Comparison of ENCODE assay signal across 7 cellular contexts in the genomic region with DNA sequence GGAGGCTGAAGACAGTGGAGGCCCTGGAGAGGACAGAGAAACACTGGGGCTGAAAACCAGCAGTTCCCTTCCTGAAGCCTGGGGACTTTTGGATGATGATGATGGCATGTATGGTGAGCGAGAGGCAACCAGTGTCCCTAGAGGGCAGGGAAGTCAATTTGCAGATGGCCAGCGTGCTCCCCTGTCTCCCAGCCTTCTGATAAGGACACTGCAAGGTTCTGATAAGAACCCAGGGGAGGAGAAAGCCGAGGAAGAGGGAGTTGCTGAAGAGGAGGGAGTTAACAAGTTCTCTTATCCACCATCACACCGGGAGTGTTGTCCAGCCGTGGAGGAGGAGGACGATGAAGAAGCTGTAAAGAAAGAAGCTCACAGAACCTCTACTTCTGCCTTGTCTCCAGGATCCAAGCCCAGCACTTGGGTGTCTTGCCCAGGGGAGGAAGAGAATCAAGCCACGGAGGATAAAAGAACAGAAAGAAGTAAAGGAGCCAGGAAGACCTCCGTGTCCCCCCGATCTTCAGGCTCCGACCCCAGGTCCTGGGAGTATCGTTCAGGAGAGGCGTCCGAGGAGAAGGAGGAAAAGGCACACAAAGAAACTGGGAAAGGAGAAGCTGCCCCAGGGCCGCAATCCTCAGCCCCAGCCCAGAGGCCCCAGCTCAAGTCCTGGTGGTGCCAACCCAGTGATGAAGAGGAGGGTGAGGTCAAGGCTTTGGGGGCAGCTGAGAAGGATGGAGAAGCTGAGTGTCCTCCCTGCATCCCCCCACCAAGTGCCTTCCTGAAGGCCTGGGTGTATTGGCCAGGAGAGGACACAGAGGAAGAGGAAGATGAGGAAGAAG. TPM values are rescaled to one million over a fixed set of nuclear protein-coding genes. Genes with fewer than 3 reads are reported as not detected.
DNase-seq lines count a peak whose midpoint lies in the region; ATAC-seq, FAIRE-seq and TF ChIP-seq lines count a peak whose summit lies in the region.
"Had no signal": no experiment of that assay in that cellular context is flagged by ENCODE, and none has a peak within 500 bp of the region (broad histone marks: within the 10 kb centered on the region; RNA-seq: fewer than 3 reads in every experiment).

No MANE protein-coding gene starts in this region.

- ATAC-seq in pancreas (no peak), GM19467 (IDR thresholded peaks at IDR 0.05; ENCODE audit: unreplicated experiment) (no peak), GM21390 (IDR thresholded peaks at IDR 0.05; ENCODE audit: unreplicated experiment) (no peak)

- peak overlapping the region; percentile 75 for H3K4me3 ChIP-seq in NT2/D1 (ENCODE audit: insufficient read length, low read depth)
- peak overlapping the region; percentile 76 to 87 (median 83) for H3K4me3 ChIP-seq in pancreas

- intact Hi-C loops in pancreas (cut with DNase I): loop anchor here in 1 of 3 donors (10.0 kb wide), 1 partner anchor 91 kb away; the partner anchor contains the start of gene FTL

- 56 to 62% methylated on average over 14 of the region's 14 CpGs for WGBS in pancreas, 2 donors

- H3K9me3 ChIP-seq in NT2/D1 (ENCODE audit: insufficient read depth, low read length) (no peaks in the 10 kb centered on the region), pancreas (no peaks in the 10 kb centered on the region)

- DNase-seq in NT2/D1 (ENCODE audit: low read depth, low spot score): no peak
- peak; percentile 39 for DNase-seq in dermis blood vessel endothelial cell
- DNase-seq in pancreas: peak in 2 of 6 donors; percentile 35 to 36
- no peak for DNase-seq in cerebellar nuclear complex (lab: John Stamatoyannopoulos, UW)

- FAIRE-seq in pancreas (lab: Jason Lieb, UNC): no peak
- FAIRE-seq: colon had no signal

- H3K36me3 ChIP-seq in NT2/D1 (ENCODE audit: insufficient read depth, insufficient read length, low read length) (peaks cover 20% of the 10 kb centered on the region), pancreas (no peaks in the 10 kb centered on the region)

- H3K4me1 ChIP-seq in NT2/D1 (ENCODE audit: insufficient read depth, insufficient read length) (no peaks in the 10 kb centered on the region), pancreas (peaks cover 0 to 25% (median 5%) of the 10 kb centered on the region in 3 donors)

- peak overlapping the region; percentile 56 for H3K9ac ChIP-seq in NT2/D1 (ENCODE audit: insufficient read length, low read depth)

- H3K27ac ChIP-seq in pancreas: peak overlapping the region; percentile 94 to 100 (median 98)

- H3K27me3 ChIP-seq in NT2/D1 (ENCODE audit: insufficient read depth, insufficient read length) (no peaks in the 10 kb centered on the region), pancreas (no peaks in the 10 kb centered on the region)

- no peak for TF ChIP-seq CTCF in pancreas (IDR thresholded peaks at IDR 0.05)

RNA-seq across cellular contexts. Expression of gene PPP1R15A, which starts 1.5 kb away (rescaled TPM):
- 39.2 and 59.6 TPM in 2 replicates for total RNA-seq in dermis blood vessel endothelial cell
- total RNA-seq in pancreas: 10 to 100 TPM in 5 of 6 donors, 1 to 10 TPM in 1; 8.1 to 20.6 (median 12.4) TPM
- 10 to 100 TPM; 28.2 to 53.2 TPM for polyA plus RNA-seq in pancreas

RNA-seq across cellular contexts. Expression of gene PLEKHA4, which starts 5.3 kb away (rescaled TPM):
- 2.6 and 6.5 TPM in 2 replicates for total RNA-seq in dermis blood vessel endothelial cell
- 10 to 100 TPM in 2 of 6 donors, 1 to 10 TPM in 4; 5.9 to 19.7 (median 8.7) TPM for total RNA-seq in pancreas
- polyA plus RNA-seq in pancreas: 10 to 100 TPM; 18.2 to 28.3 TPM

RNA-seq across cellular contexts. Expression of gene TULP2, which starts 24.9 kb away (rescaled TPM):
- total RNA-seq in dermis blood vessel endothelial cell (0.34 TPM in 1 of 2 replicates, not detected in the other), pancreas (under 1 TPM in 1 of 6 donors, not detected in 5; 0.35 TPM)
- polyA plus RNA-seq in pancreas: not detected

RNA-seq across cellular contexts. Expression of gene NUCB1, which starts 26.4 kb away (rescaled TPM):
- total RNA-seq in dermis blood vessel endothelial cell (167 and 333 TPM in 2 replicates), pancreas (100 to 1,000 TPM in 2 of 6 donors, 10 to 100 TPM in 4; 60.9 to 136 (median 79.8) TPM)
- polyA plus RNA-seq in pancreas: 100 to 1,000 TPM; 103 to 118 TPM

RNA-seq across cellular contexts. Expression of gene HSD17B14, which starts 37.4 kb away (rescaled TPM):
- total RNA-seq in dermis blood vessel endothelial cell (1.5 and 8.0 TPM in 2 replicates), pancreas (1 to 10 TPM in 4 of 6 donors, under 1 TPM in 2; 0.69 to 4.0 (median 1.7) TPM)
- polyA plus RNA-seq in pancreas: 10 to 100 TPM in 1 of 2 donors, 1 to 10 TPM in 1; 8.5 to 25.4 TPM
